Comparison of ENCODE assay signal across 8 cellular contexts in genomic region chr12:56126732-56127239, GRCh38. TPM values are rescaled to one million over a fixed set of nuclear protein-coding genes. Genes with fewer than 3 reads are reported as not detected.
A peak's percentile ranks its signal among the peaks of the same experiment; 100 is the strongest.
DNase-seq lines count a peak whose midpoint lies in the region; ATAC-seq and TF ChIP-seq lines count a peak whose summit lies in the region.

No MANE protein-coding gene starts in this region.

- H3K4me3 ChIP-seq in OCI-LY1 (ENCODE audit: low read depth, low read length, poor library complexity, severe bottlenecking) (peak overlapping the region; percentile 51), neutrophil (ENCODE audit: low read depth in 1 of 2, low read length in 1 of 2) (peak overlapping the region in 1 of 2 experiments; percentile 89)

- peaks cover 11% of the 10 kb centered on the region for H3F3A ChIP-seq in OCI-LY1 (ENCODE audit: insufficient read depth, low read length)

- peak overlapping the region; percentile 67 for H3K4me2 ChIP-seq in OCI-LY1 (ENCODE audit: low read length)

- H3K79me2 ChIP-seq in OCI-LY1 (ENCODE audit: insufficient read depth, low read length): no peaks in the 10 kb centered on the region

- no peaks in the 10 kb centered on the region for H4K20me1 ChIP-seq in OCI-LY1 (ENCODE audit: insufficient read depth, low read length)

- H2AFZ ChIP-seq in OCI-LY1 (ENCODE audit: low read length): no peak overlapping the region

- H3K9me3 ChIP-seq in OCI-LY1 (ENCODE audit: low read length) (no peaks in the 10 kb centered on the region), neutrophil (no peaks in the 10 kb centered on the region)

- ATAC-seq in HG02885 (IDR thresholded peaks at IDR 0.05; ENCODE audit: poor library complexity, unreplicated experiment) (no peak), left colon (no peak)

- H3K27me3 ChIP-seq in OCI-LY1 (ENCODE audit: insufficient read depth, low read length): no peaks in the 10 kb centered on the region
- no peaks in the 10 kb centered on the region for H3K27me3 ChIP-seq in neutrophil

- intact Hi-C loops in left colon (cut with DNase I, micrococcal nuclease): loop anchor here in 1 of 2 donors (5.0 to 10.0 kb wide), 2 partner anchors 36 to 58 kb away; partner anchors contain the start of gene SMARCC2

- H3K36me3 ChIP-seq in OCI-LY1 (ENCODE audit: insufficient read depth, low read length): peaks cover 20% of the 10 kb centered on the region
- peaks cover 14% of the 10 kb centered on the region for H3K36me3 ChIP-seq in neutrophil

- peak overlapping the region; percentile 52; the same call in 1 of the 2 replicates for H3K9ac ChIP-seq in OCI-LY1 (ENCODE audit: low read length)

- peaks cover 42% of the 10 kb centered on the region for H3K4me1 ChIP-seq in OCI-LY1 (ENCODE audit: insufficient read depth, low read length, severe bottlenecking)
- H3K4me1 ChIP-seq in neutrophil (ENCODE audit: control insufficient read depth in 1 of 2, insufficient read depth in 1 of 2, low read depth in 1 of 2, low read length in 1 of 2): peaks cover 62% of the 10 kb centered on the region in 2 experiments

- peak overlapping the region; percentile 92 for H3K27ac ChIP-seq in OCI-LY1 (ENCODE audit: low read depth, low read length, poor library complexity, severe bottlenecking)
- H3K27ac ChIP-seq in neutrophil: peak overlapping the region; percentile 89

- TF ChIP-seq CTCF in OCI-LY1 (IDR thresholded peaks at IDR 0.05; ENCODE audit: low read length): no peak
- no peak for TF ChIP-seq CTCF in neutrophil (IDR thresholded peaks at IDR 0.05)

- DNase-seq in CMK (ENCODE audit: low read depth): peak; percentile 74
- DNase-seq in dermis blood vessel endothelial cell: peak; percentile 10
- no peak for DNase-seq in mucosa of gallbladder (ENCODE audit: low spot score)
- no peak for DNase-seq in NK-92 (lab: John Stamatoyannopoulos, UW; ENCODE audit: unreplicated experiment)
- DNase-seq in left colon: no peak

- H3K9me2 ChIP-seq in OCI-LY1 (ENCODE audit: low read depth, low read length): no peaks in the 10 kb centered on the region

RNA-seq across cellular contexts. Expression of gene ESYT1, which starts 1.3 kb away (rescaled TPM):
- total RNA-seq in dermis blood vessel endothelial cell (400 and 456 TPM in 2 replicates), mucosa of gallbladder (111 TPM), left colon (10 to 100 TPM; 44.4 to 48.6 TPM)

RNA-seq across cellular contexts. Expression of gene ZC3H10, which starts 8.7 kb away (rescaled TPM):
- total RNA-seq in dermis blood vessel endothelial cell (4.7 and 5.6 TPM in 2 replicates), mucosa of gallbladder (5.4 TPM), left colon (1 to 10 TPM; 3.5 to 4.1 TPM)

RNA-seq across cellular contexts. Expression of gene RPL41, which starts 10.4 kb away (rescaled TPM):
- total RNA-seq in dermis blood vessel endothelial cell (2,567 and 3,056 TPM in 2 replicates), mucosa of gallbladder (2,534 TPM), left colon (1,000 to 10,000 TPM; 2,955 to 2,956 TPM)

RNA-seq across cellular contexts. Expression of gene PA2G4, which starts 22.4 kb away (rescaled TPM):
- total RNA-seq in dermis blood vessel endothelial cell: 106 and 276 TPM in 2 replicates
- 64.9 TPM for total RNA-seq in mucosa of gallbladder
- total RNA-seq in left colon: 10 to 100 TPM; 59.6 to 80.9 TPM

RNA-seq across cellular contexts. Expression of gene MYL6B, which starts 25.6 kb away (rescaled TPM):
- 80.8 and 96.8 TPM in 2 replicates for total RNA-seq in dermis blood vessel endothelial cell
- 53.7 TPM for total RNA-seq in mucosa of gallbladder
- 10 to 100 TPM; 17.1 to 21.9 TPM for total RNA-seq in left colon

Comparison
In these comparisons a context has a peak if more than half of its experiments do, and no peak if none do; other contexts are left out.
1. DNase-seq: peak in CMK (single experiment) and dermis blood vessel endothelial cell (single experiment); none in mucosa of gallbladder (single experiment), NK-92 (single experiment) and left colon (0 of 2).